In the genomic region with DNA sequence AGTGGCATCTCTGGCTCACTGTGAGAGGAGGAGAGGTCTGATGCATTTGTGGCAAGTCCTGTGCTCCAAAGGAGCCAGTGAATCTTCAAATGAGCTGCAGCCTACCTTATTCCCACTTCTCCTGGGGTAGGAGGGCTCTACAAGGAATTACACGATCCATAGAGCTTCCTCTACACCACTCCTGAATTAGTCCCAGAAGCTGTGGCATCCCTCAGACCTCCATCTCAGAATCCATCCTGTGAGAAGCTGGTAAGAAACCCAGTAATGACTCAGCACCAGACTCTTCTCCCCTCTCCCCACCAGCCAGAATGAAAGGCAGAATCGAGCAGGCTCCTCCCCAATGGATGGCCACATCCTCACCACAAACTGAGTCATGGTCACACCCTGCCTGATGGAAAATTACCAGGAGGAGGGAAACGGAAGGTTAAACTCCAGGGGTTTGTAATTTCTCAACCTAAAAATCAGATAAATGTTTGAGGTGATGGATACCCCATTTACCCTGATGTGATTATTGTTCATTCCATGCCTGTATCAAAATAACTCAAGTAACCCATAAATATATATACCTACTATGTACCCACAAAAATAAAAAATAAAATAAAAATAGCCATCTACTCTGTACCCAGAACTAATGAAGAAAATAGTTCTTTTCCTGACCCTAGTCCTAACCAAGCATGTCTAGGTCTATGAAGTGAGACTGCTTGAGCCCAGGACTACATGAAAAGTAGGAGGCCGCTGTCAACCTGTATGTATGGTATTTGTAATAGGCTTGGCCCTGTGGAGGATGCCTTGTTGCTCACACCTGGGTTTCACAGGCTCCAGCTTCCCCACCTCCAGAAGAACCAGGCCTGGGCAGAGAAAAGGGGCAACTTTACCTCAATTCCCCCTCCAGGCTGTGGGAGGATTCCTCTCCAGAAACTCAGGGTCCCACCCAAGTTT, we compare ENCODE assay signal across 1 cellular context.
TF ChIP-seq lines count a peak whose summit lies in the region.

No MANE protein-coding gene starts in this region.

TF ChIP-seq in K562, 482 proteins besides CTCF, POLR2A, EP300 and RAD21 (continued from another document and continues in another):
- TF ChIP-seq, protein P1, sequence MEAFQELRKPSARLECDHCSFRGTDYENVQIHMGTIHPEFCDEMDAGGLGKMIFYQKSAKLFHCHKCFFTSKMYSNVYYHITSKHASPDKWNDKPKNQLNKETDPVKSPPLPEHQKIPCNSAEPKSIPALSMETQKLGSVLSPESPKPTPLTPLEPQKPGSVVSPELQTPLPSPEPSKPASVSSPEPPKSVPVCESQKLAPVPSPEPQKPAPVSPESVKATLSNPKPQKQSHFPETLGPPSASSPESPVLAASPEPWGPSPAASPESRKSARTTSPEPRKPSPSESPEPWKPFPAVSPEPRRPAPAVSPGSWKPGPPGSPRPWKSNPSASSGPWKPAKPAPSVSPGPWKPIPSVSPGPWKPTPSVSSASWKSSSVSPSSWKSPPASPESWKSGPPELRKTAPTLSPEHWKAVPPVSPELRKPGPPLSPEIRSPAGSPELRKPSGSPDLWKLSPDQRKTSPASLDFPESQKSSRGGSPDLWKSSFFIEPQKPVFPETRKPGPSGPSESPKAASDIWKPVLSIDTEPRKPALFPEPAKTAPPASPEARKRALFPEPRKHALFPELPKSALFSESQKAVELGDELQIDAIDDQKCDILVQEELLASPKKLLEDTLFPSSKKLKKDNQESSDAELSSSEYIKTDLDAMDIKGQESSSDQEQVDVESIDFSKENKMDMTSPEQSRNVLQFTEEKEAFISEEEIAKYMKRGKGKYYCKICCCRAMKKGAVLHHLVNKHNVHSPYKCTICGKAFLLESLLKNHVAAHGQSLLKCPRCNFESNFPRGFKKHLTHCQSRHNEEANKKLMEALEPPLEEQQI (IDR thresholded peaks at IDR 0.05) = no peak
- TF ChIP-seq ZSCAN32 (CRISPR knock-in tag; IDR thresholded peaks at IDR 0.05) = no peak
- no peak for TF ChIP-seq NUFIP1 (IDR thresholded peaks at IDR 0.05; ENCODE audit: partially characterized antibody)
- no peak for TF ChIP-seq KLF16 (IDR thresholded peaks at IDR 0.05)
- TF ChIP-seq, protein P2, sequence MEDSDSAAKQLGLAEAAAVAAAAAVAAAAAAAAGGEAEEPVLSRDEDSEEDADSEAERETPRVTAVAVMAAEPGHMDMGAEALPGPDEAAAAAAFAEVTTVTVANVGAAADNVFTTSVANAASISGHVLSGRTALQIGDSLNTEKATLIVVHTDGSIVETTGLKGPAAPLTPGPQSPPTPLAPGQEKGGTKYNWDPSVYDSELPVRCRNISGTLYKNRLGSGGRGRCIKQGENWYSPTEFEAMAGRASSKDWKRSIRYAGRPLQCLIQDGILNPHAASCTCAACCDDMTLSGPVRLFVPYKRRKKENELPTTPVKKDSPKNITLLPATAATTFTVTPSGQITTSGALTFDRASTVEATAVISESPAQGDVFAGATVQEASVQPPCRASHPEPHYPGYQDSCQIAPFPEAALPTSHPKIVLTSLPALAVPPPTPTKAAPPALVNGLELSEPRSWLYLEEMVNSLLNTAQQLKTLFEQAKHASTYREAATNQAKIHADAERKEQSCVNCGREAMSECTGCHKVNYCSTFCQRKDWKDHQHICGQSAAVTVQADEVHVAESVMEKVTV (CRISPR knock-in tag; IDR thresholded peaks at IDR 0.05) = no peak
- peak; percentile 35 for TF ChIP-seq BRD9 (IDR thresholded peaks at IDR 0.05; ENCODE audit: low read depth, partially characterized antibody)
- no peak for TF ChIP-seq JUNB (CRISPR knock-in tag; conservative IDR thresholded peaks at IDR 0.05)
- peak; percentile 89 for TF ChIP-seq POLR2AphosphoS5 (IDR thresholded peaks at IDR 0.05; ENCODE audit: control insufficient read depth, insufficient read depth, low read depth, low read length)
- TF ChIP-seq ZNF57 (CRISPR knock-in tag; IDR thresholded peaks at IDR 0.05) = no peak
- no peak for TF ChIP-seq PRMT5 (CRISPR knock-in tag; IDR thresholded peaks at IDR 0.05)
- no peak for TF ChIP-seq ZNF282 (CRISPR knock-in tag; IDR thresholded peaks at IDR 0.05)
- TF ChIP-seq ZNF830 (CRISPR knock-in tag; IDR thresholded peaks at IDR 0.05) = no peak
- TF ChIP-seq SMARCC2 (IDR thresholded peaks at IDR 0.05; ENCODE audit: low read depth) = peak; percentile 41; the same call in 1 of the 2 replicates
- TF ChIP-seq, protein P3, sequence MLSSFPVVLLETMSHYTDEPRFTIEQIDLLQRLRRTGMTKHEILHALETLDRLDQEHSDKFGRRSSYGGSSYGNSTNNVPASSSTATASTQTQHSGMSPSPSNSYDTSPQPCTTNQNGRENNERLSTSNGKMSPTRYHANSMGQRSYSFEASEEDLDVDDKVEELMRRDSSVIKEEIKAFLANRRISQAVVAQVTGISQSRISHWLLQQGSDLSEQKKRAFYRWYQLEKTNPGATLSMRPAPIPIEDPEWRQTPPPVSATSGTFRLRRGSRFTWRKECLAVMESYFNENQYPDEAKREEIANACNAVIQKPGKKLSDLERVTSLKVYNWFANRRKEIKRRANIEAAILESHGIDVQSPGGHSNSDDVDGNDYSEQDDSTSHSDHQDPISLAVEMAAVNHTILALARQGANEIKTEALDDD (IDR thresholded peaks at IDR 0.05) = peak; percentile 28; the same call in 1 of the 2 replicates
- TF ChIP-seq, protein P4, sequence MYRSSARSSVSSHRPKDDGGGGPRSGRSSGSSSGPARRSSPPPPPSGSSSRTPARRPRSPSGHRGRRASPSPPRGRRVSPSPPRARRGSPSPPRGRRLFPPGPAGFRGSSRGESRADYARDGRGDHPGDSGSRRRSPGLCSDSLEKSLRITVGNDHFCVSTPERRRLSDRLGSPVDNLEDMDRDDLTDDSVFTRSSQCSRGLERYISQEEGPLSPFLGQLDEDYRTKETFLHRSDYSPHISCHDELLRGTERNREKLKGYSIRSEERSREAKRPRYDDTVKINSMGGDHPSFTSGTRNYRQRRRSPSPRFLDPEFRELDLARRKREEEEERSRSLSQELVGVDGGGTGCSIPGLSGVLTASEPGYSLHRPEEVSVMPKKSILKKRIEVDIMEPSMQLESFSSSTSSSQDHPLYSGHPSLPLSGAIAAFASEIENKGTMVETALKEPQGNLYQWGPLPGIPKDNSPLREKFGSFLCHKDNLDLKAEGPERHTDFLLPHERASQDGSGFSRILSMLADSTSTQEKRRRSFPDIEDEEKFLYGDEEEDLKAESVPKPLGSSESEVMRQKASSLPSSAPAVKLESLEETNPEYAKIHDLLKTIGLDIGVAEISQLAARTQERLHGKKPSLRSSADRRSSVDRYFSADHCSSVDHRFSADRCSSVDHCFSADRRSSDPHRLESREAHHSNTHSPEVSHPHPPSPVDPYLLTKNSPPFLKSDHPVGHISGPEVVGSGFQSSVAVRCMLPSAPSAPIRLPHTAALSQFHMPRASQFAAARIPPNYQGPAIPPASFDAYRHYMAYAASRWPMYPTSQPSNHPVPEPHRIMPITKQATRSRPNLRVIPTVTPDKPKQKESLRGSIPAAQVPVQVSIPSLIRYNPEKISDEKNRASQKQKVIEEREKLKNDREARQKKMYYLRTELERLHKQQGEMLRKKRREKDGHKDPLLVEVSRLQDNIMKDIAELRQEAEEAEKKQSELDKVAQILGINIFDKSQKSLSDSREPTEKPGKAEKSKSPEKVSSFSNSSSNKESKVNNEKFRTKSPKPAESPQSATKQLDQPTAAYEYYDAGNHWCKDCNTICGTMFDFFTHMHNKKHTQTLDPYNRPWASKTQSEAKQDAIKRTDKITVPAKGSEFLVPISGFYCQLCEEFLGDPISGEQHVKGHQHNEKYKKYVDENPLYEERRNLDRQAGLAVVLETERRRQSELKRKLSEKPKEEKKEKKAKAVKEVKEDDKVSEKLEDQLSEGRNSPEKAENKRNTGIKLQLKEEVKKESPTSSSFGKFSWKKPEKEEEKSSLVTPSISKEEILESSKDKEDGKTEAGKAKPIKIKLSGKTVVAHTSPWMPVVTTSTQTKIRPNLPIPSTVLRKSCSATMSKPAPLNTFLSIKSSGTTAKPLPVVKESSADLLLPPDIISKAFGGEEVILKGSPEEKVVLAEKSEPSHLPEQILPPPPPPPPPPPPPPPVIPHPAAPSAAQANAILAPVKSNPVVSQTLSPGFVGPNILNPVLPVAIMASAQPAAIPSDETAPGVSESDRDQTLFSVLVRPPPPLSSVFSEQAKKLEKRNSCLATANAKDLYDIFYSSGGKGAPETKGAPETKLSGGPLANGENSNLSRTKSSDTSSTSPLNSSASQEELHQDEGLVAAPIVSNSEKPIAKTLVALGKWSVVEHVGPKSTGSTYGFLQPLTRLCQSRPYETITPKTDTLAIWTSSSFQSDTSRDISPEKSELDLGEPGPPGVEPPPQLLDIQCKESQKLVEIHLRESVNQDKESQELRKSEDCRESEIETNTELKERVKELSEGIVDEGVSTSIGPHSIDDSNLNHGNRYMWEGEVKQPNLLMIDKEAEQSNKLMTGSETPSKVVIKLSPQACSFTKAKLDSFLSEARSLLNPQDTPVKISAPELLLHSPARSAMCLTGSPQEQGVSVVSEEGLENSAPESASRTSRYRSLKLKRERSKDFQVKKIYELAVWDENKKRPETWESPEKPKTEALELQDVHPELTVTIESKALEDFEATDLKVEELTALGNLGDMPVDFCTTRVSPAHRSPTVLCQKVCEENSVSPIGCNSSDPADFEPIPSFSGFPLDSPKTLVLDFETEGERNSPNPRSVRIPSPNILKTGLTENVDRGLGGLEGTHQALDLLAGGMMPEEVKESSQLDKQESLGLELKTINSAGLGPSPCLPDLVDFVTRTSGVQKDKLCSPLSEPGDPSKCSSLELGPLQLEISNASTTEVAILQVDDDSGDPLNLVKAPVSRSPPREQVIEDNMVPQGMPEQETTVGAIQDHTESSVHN (IDR thresholded peaks at IDR 0.05; ENCODE audit: borderline replicate concordance in 1 of 2, low read depth in 1 of 2) = peak in 1 of 2 experiments; percentile 55; a peak in 1 of 4 replicates
- 0 out of 2 replicates have a peak, but pooled peaks have one; percentile 12 for TF ChIP-seq MXI1 (IDR thresholded peaks at IDR 0.05; ENCODE audit: low read depth, low read length)
- no peak for TF ChIP-seq ZKSCAN3 (CRISPR knock-in tag; IDR thresholded peaks at IDR 0.05)
- TF ChIP-seq, protein P5, sequence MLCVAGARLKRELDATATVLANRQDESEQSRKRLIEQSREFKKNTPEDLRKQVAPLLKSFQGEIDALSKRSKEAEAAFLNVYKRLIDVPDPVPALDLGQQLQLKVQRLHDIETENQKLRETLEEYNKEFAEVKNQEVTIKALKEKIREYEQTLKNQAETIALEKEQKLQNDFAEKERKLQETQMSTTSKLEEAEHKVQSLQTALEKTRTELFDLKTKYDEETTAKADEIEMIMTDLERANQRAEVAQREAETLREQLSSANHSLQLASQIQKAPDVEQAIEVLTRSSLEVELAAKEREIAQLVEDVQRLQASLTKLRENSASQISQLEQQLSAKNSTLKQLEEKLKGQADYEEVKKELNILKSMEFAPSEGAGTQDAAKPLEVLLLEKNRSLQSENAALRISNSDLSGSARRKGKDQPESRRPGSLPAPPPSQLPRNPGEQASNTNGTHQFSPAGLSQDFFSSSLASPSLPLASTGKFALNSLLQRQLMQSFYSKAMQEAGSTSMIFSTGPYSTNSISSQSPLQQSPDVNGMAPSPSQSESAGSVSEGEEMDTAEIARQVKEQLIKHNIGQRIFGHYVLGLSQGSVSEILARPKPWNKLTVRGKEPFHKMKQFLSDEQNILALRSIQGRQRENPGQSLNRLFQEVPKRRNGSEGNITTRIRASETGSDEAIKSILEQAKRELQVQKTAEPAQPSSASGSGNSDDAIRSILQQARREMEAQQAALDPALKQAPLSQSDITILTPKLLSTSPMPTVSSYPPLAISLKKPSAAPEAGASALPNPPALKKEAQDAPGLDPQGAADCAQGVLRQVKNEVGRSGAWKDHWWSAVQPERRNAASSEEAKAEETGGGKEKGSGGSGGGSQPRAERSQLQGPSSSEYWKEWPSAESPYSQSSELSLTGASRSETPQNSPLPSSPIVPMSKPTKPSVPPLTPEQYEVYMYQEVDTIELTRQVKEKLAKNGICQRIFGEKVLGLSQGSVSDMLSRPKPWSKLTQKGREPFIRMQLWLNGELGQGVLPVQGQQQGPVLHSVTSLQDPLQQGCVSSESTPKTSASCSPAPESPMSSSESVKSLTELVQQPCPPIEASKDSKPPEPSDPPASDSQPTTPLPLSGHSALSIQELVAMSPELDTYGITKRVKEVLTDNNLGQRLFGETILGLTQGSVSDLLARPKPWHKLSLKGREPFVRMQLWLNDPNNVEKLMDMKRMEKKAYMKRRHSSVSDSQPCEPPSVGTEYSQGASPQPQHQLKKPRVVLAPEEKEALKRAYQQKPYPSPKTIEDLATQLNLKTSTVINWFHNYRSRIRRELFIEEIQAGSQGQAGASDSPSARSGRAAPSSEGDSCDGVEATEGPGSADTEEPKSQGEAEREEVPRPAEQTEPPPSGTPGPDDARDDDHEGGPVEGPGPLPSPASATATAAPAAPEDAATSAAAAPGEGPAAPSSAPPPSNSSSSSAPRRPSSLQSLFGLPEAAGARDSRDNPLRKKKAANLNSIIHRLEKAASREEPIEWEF (CRISPR knock-in tag; IDR thresholded peaks at IDR 0.05) = peak; percentile 74; the same call in 1 of the 2 replicates
- no peak for TF ChIP-seq PTTG1 (tag; IDR thresholded peaks at IDR 0.05; ENCODE audit: low read depth)
- TF ChIP-seq ZNF586 (CRISPR knock-in tag; conservative IDR thresholded peaks at IDR 0.05) = no peak
- no peak for TF ChIP-seq ZNF347 (CRISPR knock-in tag; IDR thresholded peaks at IDR 0.05; ENCODE audit: low read depth)
- TF ChIP-seq CAMTA2 (CRISPR knock-in tag; conservative IDR thresholded peaks at IDR 0.05) = no peak
- no peak for TF ChIP-seq ZNF583 (CRISPR knock-in tag; IDR thresholded peaks at IDR 0.05)
- TF ChIP-seq TARDBP (IDR thresholded peaks at IDR 0.05) = no peak
- no peak for TF ChIP-seq ZNF41 (CRISPR knock-in tag; conservative IDR thresholded peaks at IDR 0.05)
- no peak for TF ChIP-seq ZNF785 (CRISPR knock-in tag; IDR thresholded peaks at IDR 0.05)
- TF ChIP-seq JUN (IDR thresholded peaks at IDR 0.05; ENCODE audit: borderline replicate concordance, low read depth, low read length) = peak; percentile 91
- TF ChIP-seq JUN (CRISPR knock-in tag; IDR thresholded peaks at IDR 0.05; ENCODE audit: borderline replicate concordance) = no peak
- no peak for TF ChIP-seq ZNF134 (CRISPR knock-in tag; conservative IDR thresholded peaks at IDR 0.05)
- 0 out of 2 replicates have a peak, but pooled peaks have one; percentile 30 for TF ChIP-seq LCOR (CRISPR knock-in tag; IDR thresholded peaks at IDR 0.05)
- TF ChIP-seq, protein P6, sequence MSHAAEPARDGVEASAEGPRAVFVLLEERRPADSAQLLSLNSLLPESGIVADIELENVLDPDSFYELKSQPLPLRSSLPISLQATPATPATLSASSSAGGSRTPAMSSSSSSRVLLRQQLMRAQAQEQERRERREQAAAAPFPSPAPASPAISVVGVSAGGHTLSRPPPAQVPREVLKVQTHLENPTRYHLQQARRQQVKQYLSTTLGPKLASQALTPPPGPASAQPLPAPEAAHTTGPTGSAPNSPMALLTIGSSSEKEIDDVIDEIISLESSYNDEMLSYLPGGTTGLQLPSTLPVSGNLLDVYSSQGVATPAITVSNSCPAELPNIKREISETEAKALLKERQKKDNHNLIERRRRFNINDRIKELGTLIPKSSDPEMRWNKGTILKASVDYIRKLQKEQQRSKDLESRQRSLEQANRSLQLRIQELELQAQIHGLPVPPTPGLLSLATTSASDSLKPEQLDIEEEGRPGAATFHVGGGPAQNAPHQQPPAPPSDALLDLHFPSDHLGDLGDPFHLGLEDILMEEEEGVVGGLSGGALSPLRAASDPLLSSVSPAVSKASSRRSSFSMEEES (CRISPR knock-in tag; IDR thresholded peaks at IDR 0.05) = no peak
- no peak for TF ChIP-seq CREB1 (IDR thresholded peaks at IDR 0.05)
- TF ChIP-seq CREB1 (CRISPR knock-in tag; IDR thresholded peaks at IDR 0.05) = no peak
- peak; percentile 44 for TF ChIP-seq GABPA (tag; conservative IDR thresholded peaks at IDR 0.05; ENCODE audit: low read depth)
- TF ChIP-seq, protein P7, sequence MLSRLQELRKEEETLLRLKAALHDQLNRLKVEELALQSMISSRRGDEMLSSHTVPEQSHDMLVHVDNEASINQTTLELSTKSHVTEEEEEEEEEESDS (CRISPR knock-in tag; IDR thresholded peaks at IDR 0.05) = no peak
- TF ChIP-seq MBD2 (IDR thresholded peaks at IDR 0.05; ENCODE audit: borderline replicate concordance, low read depth) = peak; percentile 38
